Comparison of ENCODE assay signal across 8 cellular contexts in the genomic region with DNA sequence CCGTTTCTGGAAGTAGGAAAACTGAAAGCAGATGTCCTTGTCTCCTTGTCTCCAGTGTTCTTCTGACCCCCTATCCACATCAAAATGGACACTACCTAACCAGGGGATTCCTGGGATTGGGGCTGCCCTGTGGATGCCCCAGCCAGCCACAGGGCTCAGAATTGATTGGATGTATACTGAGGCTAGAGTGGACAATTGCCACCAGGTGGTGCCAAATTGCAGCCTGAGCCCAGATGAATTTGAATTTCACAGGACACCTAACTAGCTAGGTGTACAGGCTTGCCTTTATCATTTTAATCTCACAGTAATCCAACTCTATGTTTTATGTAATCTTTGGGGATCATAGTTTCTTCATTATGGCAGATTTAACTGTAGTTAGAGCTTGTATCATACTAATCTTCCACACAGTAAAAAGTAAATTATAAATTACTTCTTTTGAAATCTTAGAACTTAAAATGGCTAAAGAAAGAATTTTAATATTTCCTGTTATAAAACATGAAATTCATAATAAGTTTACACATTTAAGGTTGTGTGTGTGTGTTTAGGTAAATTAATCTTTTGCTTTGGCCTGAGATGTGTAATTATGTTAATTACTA. TPM values are rescaled to one million over a fixed set of nuclear protein-coding genes. Genes with fewer than 3 reads are reported as not detected.
A peak's percentile ranks its signal among the peaks of the same experiment; 100 is the strongest.
DNase-seq lines count a peak whose midpoint lies in the region; ATAC-seq, FAIRE-seq and TF ChIP-seq lines count a peak whose summit lies in the region.

No MANE protein-coding gene starts in this region.

- DNase-seq in NCI-H2227 (lab: John Stamatoyannopoulos, UW; ENCODE audit: unreplicated experiment) (peak; percentile 31), NCI-H2227 treated with DMSO at 0.1 percent for 48 hours (lab: John Stamatoyannopoulos, UW) (no peak), HTR-8/SVneo (ENCODE audit: insufficient read length, low spot score) (peak; percentile 30), SHP77 treated with DMSO at 0.1 percent for 48 hours (lab: John Stamatoyannopoulos, UW) (peak; percentile 5), astrocyte of the spinal cord (ENCODE audit: low read depth, low spot score) (peak; percentile 46), keratinocyte (ENCODE audit: low read depth, low spot score) (no peak)

- TF ChIP-seq CTCF in astrocyte of the spinal cord (IDR thresholded peaks at IDR 0.05; ENCODE audit: low read depth, low read length) = peak; percentile 77
- peak; percentile 71 to 90 (median 81) for TF ChIP-seq CTCF in keratinocyte (optimal IDR thresholded peaks at IDR 0.05 in 1 of 3, IDR thresholded peaks at IDR 0.05 in 1 of 3, conservative IDR thresholded peaks at IDR 0.05 in 1 of 3; ENCODE audit: extremely low read depth in 1 of 3, insufficient read depth in 2 of 3, low read length in 3 of 3)

- no peaks in the 10 kb centered on the region for H3K9me3 Mint-ChIP-seq in stimulated activated memory B cell treated with anti-CD40 and anti-IgM and Interleukin-4, amounts not matched to agents 10 μg/mL and 1 μg/mL and 100 μg/mL, for 72 hours

- in situ Hi-C loops in astrocyte of the spinal cord (cut with HindIII; ENCODE audit: low sequenced_read_pairs) = no loop called here

- no peaks in the 10 kb centered on the region for H3K4me1 Mint-ChIP-seq in stimulated activated memory B cell treated with anti-CD40 and anti-IgM and Interleukin-4, amounts not matched to agents 10 μg/mL and 1 μg/mL and 100 μg/mL, for 72 hours

- no peaks in the 10 kb centered on the region for H3K27me3 Mint-ChIP-seq in stimulated activated memory B cell treated with anti-CD40 and anti-IgM and Interleukin-4, amounts not matched to agents 10 μg/mL and 1 μg/mL and 100 μg/mL, for 72 hours

- no peaks in the 10 kb centered on the region for H3K9me3 ChIP-seq in keratinocyte (ENCODE audit: control insufficient read depth, low read depth, low read length)

- peaks cover 29% of the 10 kb centered on the region for H3K36me3 Mint-ChIP-seq in stimulated activated memory B cell treated with anti-CD40 and anti-IgM and Interleukin-4, amounts not matched to agents 10 μg/mL and 1 μg/mL and 100 μg/mL, for 72 hours

- H4K20me1 ChIP-seq in keratinocyte (ENCODE audit: control insufficient read depth, extremely low read depth, insufficient read depth, low read length) = no peaks in the 10 kb centered on the region

- no peaks in the 10 kb centered on the region for H3K27me3 ChIP-seq in keratinocyte (ENCODE audit: control insufficient read depth, extremely low read depth, insufficient read depth, low read length)

- H3K79me2 ChIP-seq in keratinocyte (ENCODE audit: control insufficient read depth, insufficient read depth, low read length) = no peaks in the 10 kb centered on the region

- H3K4me1 ChIP-seq in keratinocyte (ENCODE audit: control insufficient read depth, extremely low read depth, insufficient read depth, low read length) = no peaks in the 10 kb centered on the region

- no peaks in the 10 kb centered on the region for H3K36me3 ChIP-seq in keratinocyte (ENCODE audit: control insufficient read depth in 2 of 2, extremely low read depth in 1 of 2, insufficient read depth in 2 of 2, low read length in 2 of 2)

- no peaks in the 10 kb centered on the region for H3K9me1 ChIP-seq in keratinocyte (ENCODE audit: control insufficient read depth, extremely low read depth, insufficient read depth, low read length)

- FAIRE-seq in HTR-8/SVneo (lab: Jason Lieb, UNC) = no peak
- peak; percentile 87 for FAIRE-seq in keratinocyte (lab: Jason Lieb, UNC)

- H3K9ac ChIP-seq in keratinocyte (ENCODE audit: control insufficient read depth, extremely low read depth, insufficient read depth, low read length) = no peak overlapping the region

- no peak overlapping the region for H3K4me3 Mint-ChIP-seq in stimulated activated memory B cell treated with anti-CD40 and anti-IgM and Interleukin-4, amounts not matched to agents 10 μg/mL and 1 μg/mL and 100 μg/mL, for 72 hours

- dilution Hi-C loops in keratinocyte (cut with MboI; ENCODE audit: extremely low pct_ligation_motif_present, low sequenced_read_pairs) = no loop called here

- ATAC-seq in GM21619 (IDR thresholded peaks at IDR 0.05; ENCODE audit: unreplicated experiment) = peak; percentile 98
- ATAC-seq in stimulated activated memory B cell treated with anti-CD40 and anti-IgM and Interleukin-4, amounts not matched to agents 10 μg/mL and 1 μg/mL and 100 μg/mL, for 72 hours = peak; percentile 57

- no peak overlapping the region for H3K27ac ChIP-seq in keratinocyte (ENCODE audit: control insufficient read depth, insufficient read depth, low read length)

- H3K27ac Mint-ChIP-seq in stimulated activated memory B cell treated with anti-CD40 and anti-IgM and Interleukin-4, amounts not matched to agents 10 μg/mL and 1 μg/mL and 100 μg/mL, for 72 hours = no peak overlapping the region

- H2AFZ ChIP-seq in keratinocyte (ENCODE audit: control insufficient read depth, low read length) = no peak overlapping the region

- no peak overlapping the region for H3K4me2 ChIP-seq in keratinocyte (ENCODE audit: control insufficient read depth, extremely low read depth, insufficient read depth, low read depth, low read length)

- no peak overlapping the region for H3K4me3 ChIP-seq in astrocyte of the spinal cord (ENCODE audit: low read depth, low read length)
- no peak overlapping the region for H3K4me3 ChIP-seq in keratinocyte (ENCODE audit: control insufficient read depth in 2 of 3, extremely low read depth in 1 of 3, insufficient read depth in 2 of 3, low read depth in 1 of 3, low read length in 3 of 3)

RNA-seq across cellular contexts. Expression of a gene that starts 58.0 kb away (rescaled TPM):
- polyA plus RNA-seq in keratinocyte = 3.8 to 9.1 TPM (median 4.2 TPM) in 3 replicates
- polyA plus RNA-seq in keratinocyte (2011; ENCODE audit: low read depth) = 34.2 TPM
- 3.7 and 7.9 TPM in 2 replicates for polyA plus RNA-seq in keratinocyte (2011; cell fraction: cytosol; rRNA removed)
- 3.6 and 6.2 TPM in 2 replicates for polyA plus RNA-seq in keratinocyte (2011; cell fraction: nucleus; rRNA removed)
- polyA plus RNA-seq in keratinocyte (2012; ENCODE audit: low replicate concordance) = 6.2 and 9.4 TPM in 2 replicates
- 2.1 to 14.1 TPM (median 7.5 TPM) in 3 replicates for polyA minus RNA-seq in keratinocyte
- polyA minus RNA-seq in keratinocyte (2011; cell fraction: cytosol; rRNA and poly(A)+ RNA removed) = 5.9 TPM
- 6.5 and 10.8 TPM in 2 replicates for polyA minus RNA-seq in keratinocyte (2011; cell fraction: nucleus; rRNA and poly(A)+ RNA removed)

RNA-seq across cellular contexts. Expression of a gene that starts 58.2 kb away (rescaled TPM):
- 25.0 to 44.7 TPM (median 31.2 TPM) in 3 replicates for polyA plus RNA-seq in keratinocyte
- 23.3 TPM for polyA plus RNA-seq in keratinocyte (2011; ENCODE audit: low read depth)
- polyA plus RNA-seq in keratinocyte (2011; cell fraction: cytosol; rRNA removed) = 16.9 and 33.2 TPM in 2 replicates
- polyA plus RNA-seq in keratinocyte (2011; cell fraction: nucleus; rRNA removed) = 36.4 and 51.2 TPM in 2 replicates
- 14.7 and 28.1 TPM in 2 replicates for polyA plus RNA-seq in keratinocyte (2012; ENCODE audit: low replicate concordance)
- polyA minus RNA-seq in keratinocyte = 5.0 to 35.8 TPM (median 18.6 TPM) in 3 replicates
- polyA minus RNA-seq in keratinocyte (2011; cell fraction: cytosol; rRNA and poly(A)+ RNA removed) = 18.8 TPM
- 28.5 and 48.9 TPM in 2 replicates for polyA minus RNA-seq in keratinocyte (2011; cell fraction: nucleus; rRNA and poly(A)+ RNA removed)

Comparison
In these comparisons a context has a peak if more than half of its experiments do, and no peak if none do; other contexts are left out.
1. DNase-seq: peak in NCI-H2227 (single experiment), HTR-8/SVneo (single experiment), SHP77 treated with DMSO at 0.1 percent for 48 hours (single experiment) and astrocyte of the spinal cord (single experiment); none in NCI-H2227 treated with DMSO at 0.1 percent for 48 hours (single experiment) and keratinocyte (single experiment).